19 cellular contexts compared by ENCODE assay signal in genomic region chr10:86403183-86403797, GRCh38. TPM values are rescaled to one million over a fixed set of nuclear protein-coding genes. Genes with fewer than 3 reads are reported as not detected.
DNase-seq lines count a peak whose midpoint lies in the region; ATAC-seq and TF ChIP-seq lines count a peak whose summit lies in the region.
"Had no signal": no experiment of that assay in that cellular context is flagged by ENCODE, and none has a peak within 500 bp of the region (broad histone marks: within the 10 kb centered on the region; RNA-seq: fewer than 3 reads in every experiment).

No MANE protein-coding gene starts in this region.

- H3K36me3 Mint-ChIP-seq in activated naive CD8-positive, alpha-beta T cell: no peaks in the 10 kb centered on the region
- H3K36me3 Mint-ChIP-seq in activated naive CD8-positive, alpha-beta T cell treated with anti-CD3 and anti-CD28 coated beads, Interleukin-2, amount 50 U/mL, for 24 hours (ENCODE audit: low read depth): no peaks in the 10 kb centered on the region
- H3K36me3 Mint-ChIP-seq in type B pancreatic cell: no peaks in the 10 kb centered on the region
- no peaks in the 10 kb centered on the region for H3K36me3 Mint-ChIP-seq in stimulated activated memory B cell treated with anti-CD40 and anti-IgM and Interleukin-4, amounts not matched to agents 10 μg/mL and 1 μg/mL and 100 μg/mL, for 72 hours

- peak overlapping the region; percentile 95 for H3K27ac ChIP-seq in SU-DHL-6 (ENCODE audit: low read depth, low read length)
- H3K27ac ChIP-seq: hepatocyte, KMS-11, neutrophil, upper lobe of left lung had no signal

- H2AFZ ChIP-seq in SU-DHL-6 (ENCODE audit: low read depth, low read length, severe bottlenecking): no peak overlapping the region
- H2AFZ ChIP-seq: hepatocyte had no signal

- no peaks in the 10 kb centered on the region for H3K9me3 ChIP-seq in SU-DHL-6 (ENCODE audit: insufficient read depth, low read length)
- no peaks in the 10 kb centered on the region for H3K9me3 ChIP-seq in HAP-1
- H3K9me3 ChIP-seq: neutrophil, upper lobe of left lung had no signal

- ATAC-seq in activated naive CD8-positive, alpha-beta T cell treated with anti-CD3 and anti-CD28 coated beads, Interleukin-2, amount 50 U/mL, for 24 hours: no peak
- no peak for ATAC-seq in stimulated activated memory B cell treated with anti-CD40 and anti-IgM and Interleukin-4, amounts not matched to agents 10 μg/mL and 1 μg/mL and 100 μg/mL, for 72 hours
- ATAC-seq: sciatic nerve; stimulated activated naive CD8-positive, alpha-beta T cell treated with anti-CD3 and anti-CD28 coated beads, Interleukin-15, Interleukin-2, amounts not matched to agents 100 U/mL and 50 U/mL, for 24 hours had no signal

- no peaks in the 10 kb centered on the region; the same call in 1 of the 2 replicates for H3K4me1 ChIP-seq in HAP-1

- peaks cover 19% of the 10 kb centered on the region for H3K79me2 ChIP-seq in SU-DHL-6 (ENCODE audit: insufficient read depth, low read length)
- H3K79me2 ChIP-seq: hepatocyte had no signal

- H4K20me1 ChIP-seq in SU-DHL-6 (ENCODE audit: low read depth, low read length): no peaks in the 10 kb centered on the region

- H3F3A ChIP-seq in SU-DHL-6 (ENCODE audit: insufficient read depth): peaks cover 54% of the 10 kb centered on the region

- H3K4me3 ChIP-seq in SU-DHL-6 (ENCODE audit: insufficient read depth, low read length, poor library complexity, severe bottlenecking) (no peak overlapping the region), HAP-1 (no peak overlapping the region)
- H3K4me3 ChIP-seq: hepatocyte, upper lobe of left lung had no signal

- no peaks in the 10 kb centered on the region for H3K27me3 Mint-ChIP-seq in activated naive CD8-positive, alpha-beta T cell
- H3K27me3 Mint-ChIP-seq in activated naive CD8-positive, alpha-beta T cell treated with anti-CD3 and anti-CD28 coated beads, Interleukin-2, amount 50 U/mL, for 24 hours: no peaks in the 10 kb centered on the region
- H3K27me3 Mint-ChIP-seq in type B pancreatic cell: peaks cover 39% of the 10 kb centered on the region
- no peaks in the 10 kb centered on the region for H3K27me3 Mint-ChIP-seq in stimulated activated memory B cell treated with anti-CD40 and anti-IgM and Interleukin-4, amounts not matched to agents 10 μg/mL and 1 μg/mL and 100 μg/mL, for 72 hours

- H3K27ac Mint-ChIP-seq in activated naive CD8-positive, alpha-beta T cell: no peak overlapping the region
- no peak overlapping the region for H3K27ac Mint-ChIP-seq in activated naive CD8-positive, alpha-beta T cell treated with anti-CD3 and anti-CD28 coated beads, Interleukin-2, amount 50 U/mL, for 24 hours
- no peak overlapping the region for H3K27ac Mint-ChIP-seq in type B pancreatic cell
- H3K27ac Mint-ChIP-seq in stimulated activated memory B cell treated with anti-CD40 and anti-IgM and Interleukin-4, amounts not matched to agents 10 μg/mL and 1 μg/mL and 100 μg/mL, for 72 hours: no peak overlapping the region

- no peak for TF ChIP-seq CTCF in SU-DHL-6 (IDR thresholded peaks at IDR 0.05; ENCODE audit: insufficient read depth, low read length, poor library complexity, severe bottlenecking)
- TF ChIP-seq CTCF in type B pancreatic cell (conservative IDR thresholded peaks at IDR 0.05): no peak

- peaks cover 24% of the 10 kb centered on the region for H3K4me1 Mint-ChIP-seq in activated naive CD8-positive, alpha-beta T cell (ENCODE audit: low read depth)
- H3K4me1 Mint-ChIP-seq in activated naive CD8-positive, alpha-beta T cell treated with anti-CD3 and anti-CD28 coated beads, Interleukin-2, amount 50 U/mL, for 24 hours: peaks cover 20% of the 10 kb centered on the region
- peaks cover 14% of the 10 kb centered on the region for H3K4me1 Mint-ChIP-seq in type B pancreatic cell (ENCODE audit: unreplicated experiment)
- H3K4me1 Mint-ChIP-seq in stimulated activated memory B cell treated with anti-CD40 and anti-IgM and Interleukin-4, amounts not matched to agents 10 μg/mL and 1 μg/mL and 100 μg/mL, for 72 hours: peaks cover 17% of the 10 kb centered on the region

- peak overlapping the region; percentile 49 for H3K4me3 Mint-ChIP-seq in activated naive CD8-positive, alpha-beta T cell
- H3K4me3 Mint-ChIP-seq in activated naive CD8-positive, alpha-beta T cell treated with anti-CD3 and anti-CD28 coated beads, Interleukin-2, amount 50 U/mL, for 24 hours: no peak overlapping the region
- H3K4me3 Mint-ChIP-seq in type B pancreatic cell: peak overlapping the region; percentile 67
- no peak overlapping the region for H3K4me3 Mint-ChIP-seq in stimulated activated memory B cell treated with anti-CD40 and anti-IgM and Interleukin-4, amounts not matched to agents 10 μg/mL and 1 μg/mL and 100 μg/mL, for 72 hours

- DNase-seq in activated naive CD8-positive, alpha-beta T cell treated with anti-CD3 and anti-CD28 coated beads, Interleukin-2, amount 50 U/mL, for 24 hours: no peak
- DNase-seq in left kidney (ENCODE audit: low read depth, low spot score) (peak; percentile 78), type B pancreatic cell (ENCODE audit: extremely low spot score, unreplicated experiment) (no peak), HAP-1 (ENCODE audit: low spot score in 2 of 2) (no peak), T-helper 2 cell (no peak)
- DNase-seq: midbrain; NCI-H1417; NCI-H2171; stimulated activated naive CD8-positive, alpha-beta T cell treated with anti-CD3 and anti-CD28 coated beads, Interleukin-15, Interleukin-2, amounts not matched to agents 100 U/mL and 50 U/mL, for 24 hours; T-helper 9 cell; upper lobe of left lung had no signal

- in situ Hi-C loops in HAP-1 (cut with MboI; ENCODE audit: low sequenced_read_pairs): loop anchor here (5.0 kb wide), 1 partner anchor 184 kb away; no protein-coding TSS in a partner anchor

- peak overlapping the region; percentile 88 for H3K4me2 ChIP-seq in SU-DHL-6 (ENCODE audit: low read depth, low read length, poor library complexity, severe bottlenecking)
- H3K4me2 ChIP-seq: KMS-11 had no signal

- peak overlapping the region; percentile 94 for H3K9ac ChIP-seq in SU-DHL-6 (ENCODE audit: low read length)
- H3K9ac ChIP-seq: KMS-11 had no signal

- H3K36me3 ChIP-seq in SU-DHL-6 (ENCODE audit: low read length): no peaks in the 10 kb centered on the region
- H3K36me3 ChIP-seq in HAP-1 (replicated peaks): no peaks in the 10 kb centered on the region
- H3K36me3 ChIP-seq: neutrophil, upper lobe of left lung had no signal

- H3K9me2 ChIP-seq in SU-DHL-6 (replicated peaks; ENCODE audit: insufficient read depth, low read length): no peaks in the 10 kb centered on the region

- no peaks in the 10 kb centered on the region for H3K27me3 ChIP-seq in SU-DHL-6 (ENCODE audit: low read length)
- no peaks in the 10 kb centered on the region for H3K27me3 ChIP-seq in HAP-1 (ENCODE audit: low read depth)

- no peaks in the 10 kb centered on the region for H3K9me3 Mint-ChIP-seq in activated naive CD8-positive, alpha-beta T cell (ENCODE audit: low read depth)
- no peaks in the 10 kb centered on the region for H3K9me3 Mint-ChIP-seq in activated naive CD8-positive, alpha-beta T cell treated with anti-CD3 and anti-CD28 coated beads, Interleukin-2, amount 50 U/mL, for 24 hours
- H3K9me3 Mint-ChIP-seq in type B pancreatic cell: no peaks in the 10 kb centered on the region
- H3K9me3 Mint-ChIP-seq in stimulated activated memory B cell treated with anti-CD40 and anti-IgM and Interleukin-4, amounts not matched to agents 10 μg/mL and 1 μg/mL and 100 μg/mL, for 72 hours: no peaks in the 10 kb centered on the region

RNA-seq across cellular contexts. Expression of gene GRID1, which starts 36.7 kb away (rescaled TPM):
- total RNA-seq in type B pancreatic cell (ENCODE audit: low replicate concordance): 2.4 and 9.2 TPM in 2 replicates
- total RNA-seq: A673 had no signal

Comparison
In these comparisons a context has a peak if more than half of its experiments do, and no peak if none do; other contexts are left out.
1. H3K4me3 Mint-ChIP-seq: peak in activated naive CD8-positive, alpha-beta T cell (single experiment) and type B pancreatic cell (single experiment); none in activated naive CD8-positive, alpha-beta T cell treated with anti-CD3 and anti-CD28 coated beads, Interleukin-2, amount 50 U/mL, for 24 hours (single experiment) and stimulated activated memory B cell treated with anti-CD40 and anti-IgM and Interleukin-4, amounts not matched to agents 10 μg/mL and 1 μg/mL and 100 μg/mL, for 72 hours (single experiment).